ENCODE assay signal across 18 cellular contexts in the genomic region with DNA sequence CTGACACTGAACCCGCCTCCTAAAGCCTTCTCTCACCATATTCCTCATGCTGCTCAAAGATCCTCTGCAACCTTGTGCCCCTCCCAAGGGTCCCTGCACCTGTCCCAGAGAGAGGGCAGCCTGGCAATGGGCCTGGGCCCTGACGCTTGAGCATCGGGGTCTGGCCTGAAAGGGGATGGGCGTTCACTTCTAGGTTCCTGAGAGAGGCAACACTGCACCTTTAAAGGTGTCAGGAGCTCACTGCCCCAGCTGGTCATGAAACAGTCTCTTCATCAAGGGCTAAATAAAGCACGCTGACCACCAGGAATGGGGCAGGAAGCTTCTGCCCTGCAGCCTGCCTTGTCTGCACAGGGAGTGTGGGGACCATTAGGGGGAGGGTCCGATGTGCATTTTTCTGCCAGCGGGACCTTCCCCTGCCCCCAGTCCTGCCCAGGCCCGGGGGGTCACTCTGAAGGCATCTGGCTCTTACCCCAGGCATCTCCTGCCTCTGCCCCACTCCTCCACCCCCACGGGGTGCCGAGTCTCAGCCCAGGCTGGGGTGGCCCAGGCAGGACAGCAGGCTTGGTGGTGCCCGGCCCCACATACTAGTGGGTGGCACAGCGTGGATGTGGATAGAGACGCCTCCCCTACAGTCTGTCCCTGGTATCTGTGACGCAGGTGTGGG. TPM values are rescaled to one million over a fixed set of nuclear protein-coding genes. Genes with fewer than 3 reads are reported as not detected.
DNase-seq lines count a peak whose midpoint lies in the region; ATAC-seq and TF ChIP-seq lines count a peak whose summit lies in the region.
"Had no signal": no experiment of that assay in that cellular context is flagged by ENCODE, and none has a peak within 500 bp of the region (broad histone marks: within the 10 kb centered on the region; RNA-seq: fewer than 3 reads in every experiment).

No MANE protein-coding gene starts in this region.

- no peak overlapping the region for H3K27ac ChIP-seq in aorta (ENCODE audit: low read depth in 1 of 2, low read length in 2 of 2)
- no peak overlapping the region for H3K27ac ChIP-seq in gastroesophageal sphincter
- no peak overlapping the region for H3K27ac ChIP-seq in mesenchymal stem cell (ENCODE audit: low read length, poor library complexity, severe bottlenecking)
- H3K27ac ChIP-seq: adrenal gland, parathyroid adenoma, WERI-Rb-1 had no signal

- H3K27me3 Mint-ChIP-seq in activated T-helper 2 cell treated with anti-CD3 and anti-CD28 coated beads, Interferon-gamma antibody, Interleukin-2, Interleukin-4, amounts not matched to agents 10 μg/mL and 5 μg/mL and 100 μg/mL, durations not matched to agents 14 hours and 24 hours and 36 hours (ENCODE audit: low read depth), result peaks cover 3% of the 10 kb centered on the region
- H3K27me3 Mint-ChIP-seq in natural killer cell treated with Interleukin-12 subunit alpha and Interleukin-12 subunit beta and Interleukin-15 and Interleukin-18, amount 100 ng/mL, for 72 hours, result no peaks in the 10 kb centered on the region

- ATAC-seq in Right ventricle myocardium superior (ENCODE audit: poor library complexity) (no peak), aorta (ENCODE audit: low FRiP score) (no peak), gastroesophageal sphincter (no peak), GM18858 (IDR thresholded peaks at IDR 0.05; ENCODE audit: unreplicated experiment) (no peak)
- no peak for ATAC-seq in natural killer cell treated with Interleukin-12 subunit alpha and Interleukin-12 subunit beta and Interleukin-15 and Interleukin-18, amount 100 ng/mL, for 72 hours
- ATAC-seq: stimulated activated naive CD8-positive, alpha-beta T cell treated with anti-CD3 and anti-CD28 coated beads, Interleukin-15, Interleukin-2, amounts not matched to agents 100 U/mL and 50 U/mL, for 24 hours had no signal

- H3K36me3 Mint-ChIP-seq in activated T-helper 2 cell treated with anti-CD3 and anti-CD28 coated beads, Interferon-gamma antibody, Interleukin-2, Interleukin-4, amounts not matched to agents 10 μg/mL and 5 μg/mL and 100 μg/mL, durations not matched to agents 14 hours and 24 hours and 36 hours (ENCODE audit: low read depth), result no peaks in the 10 kb centered on the region
- H3K36me3 Mint-ChIP-seq in natural killer cell treated with Interleukin-12 subunit alpha and Interleukin-12 subunit beta and Interleukin-15 and Interleukin-18, amount 100 ng/mL, for 72 hours, result no peaks in the 10 kb centered on the region
- H3K36me3 Mint-ChIP-seq: mesothelial cell of epicardium had no signal

- H4K8ac ChIP-seq in mesenchymal stem cell (ENCODE audit: low read length), result no peak overlapping the region

- no peak overlapping the region for H3K4me2 ChIP-seq in mesenchymal stem cell (ENCODE audit: low read length, poor library complexity, severe bottlenecking)

- H3K36me3 ChIP-seq in aorta (ENCODE audit: control insufficient read depth in 1 of 2, insufficient read depth in 2 of 2, low read length in 1 of 2), result no peaks in the 10 kb centered on the region
- no peaks in the 10 kb centered on the region for H3K36me3 ChIP-seq in gastroesophageal sphincter
- no peaks in the 10 kb centered on the region for H3K36me3 ChIP-seq in mesenchymal stem cell (ENCODE audit: control insufficient read depth in 1 of 2, insufficient read depth in 2 of 2, low read depth in 1 of 2, low read length in 2 of 2)
- H3K36me3 ChIP-seq: adrenal gland, WERI-Rb-1 had no signal

- H3K4me1 ChIP-seq in aorta (ENCODE audit: control insufficient read depth in 1 of 2, insufficient read depth in 2 of 2, low read length in 2 of 2) (no peaks in the 10 kb centered on the region), gastroesophageal sphincter (peaks cover 0 to 10% (median 0%) of the 10 kb centered on the region in 3 donors), mesenchymal stem cell (ENCODE audit: control insufficient read depth, insufficient read depth, low read depth, low read length) (peaks cover 20% of the 10 kb centered on the region)
- H3K4me1 ChIP-seq: parathyroid adenoma had no signal

- H3K9me3 ChIP-seq in aorta (ENCODE audit: control insufficient read depth, low read length) (no peaks in the 10 kb centered on the region), gastroesophageal sphincter (no peaks in the 10 kb centered on the region), mesenchymal stem cell (ENCODE audit: control insufficient read depth, low read length) (no peaks in the 10 kb centered on the region)
- H3K9me3 ChIP-seq: adrenal gland had no signal

- no peak overlapping the region for H2AFZ ChIP-seq in mesenchymal stem cell (ENCODE audit: low read depth, low read length)
- H2AFZ ChIP-seq: parathyroid adenoma had no signal

- peaks cover 21% of the 10 kb centered on the region for H3K4me1 Mint-ChIP-seq in activated T-helper 2 cell treated with anti-CD3 and anti-CD28 coated beads, Interferon-gamma antibody, Interleukin-2, Interleukin-4, amounts not matched to agents 10 μg/mL and 5 μg/mL and 100 μg/mL, durations not matched to agents 14 hours and 24 hours and 36 hours (ENCODE audit: low read depth)
- peaks cover 30 to 44% of the 10 kb centered on the region in 2 donors for H3K4me1 Mint-ChIP-seq in natural killer cell treated with Interleukin-12 subunit alpha and Interleukin-12 subunit beta and Interleukin-15 and Interleukin-18, amount 100 ng/mL, for 72 hours (ENCODE audit: low read depth in 2 of 2)

- H3K27me3 ChIP-seq in aorta (ENCODE audit: control insufficient read depth in 1 of 2, insufficient read depth in 2 of 2, low read length in 1 of 2) (no peaks in the 10 kb centered on the region), gastroesophageal sphincter (peaks cover 5% of the 10 kb centered on the region), mesenchymal stem cell (ENCODE audit: control insufficient read depth in 1 of 2, insufficient read depth in 1 of 2, low read length in 2 of 2) (peaks cover 33 to 45% of the 10 kb centered on the region in 2 experiments)

- intact Hi-C loops in Right ventricle myocardium superior (cut with DNase I) (loop anchor here (5.0 kb wide), 1 partner anchor 101 kb away; no protein-coding TSS in a partner anchor), cardiac septum (cut with DNase I) (no loop called here), aorta (cut with DNase I) (no loop called here)
- intact Hi-C loops in activated T-helper 2 cell treated with anti-CD3 and anti-CD28 coated beads, Interferon-gamma antibody, Interleukin-2, Interleukin-4, amounts not matched to agents 10 μg/mL and 5 μg/mL and 100 μg/mL, durations not matched to agents 14 hours and 24 hours and 36 hours (cut with micrococcal nuclease), result no loop called here

- WGBS in aorta, 2 donors, result 81 to 88% methylated on average over 14 of the region's 14 CpGs
- 83% methylated on average over 1 of the region's 14 CpGs; no CpG with 5 or more reads in 1 of the 2 donors for WGBS in gastroesophageal sphincter (ENCODE audit: low coverage in 1 of 2), 2 donors
- 80% methylated on average over 14 of the region's 14 CpGs for WGBS in mesenchymal stem cell

- H3K9me3 Mint-ChIP-seq in activated T-helper 2 cell treated with anti-CD3 and anti-CD28 coated beads, Interferon-gamma antibody, Interleukin-2, Interleukin-4, amounts not matched to agents 10 μg/mL and 5 μg/mL and 100 μg/mL, durations not matched to agents 14 hours and 24 hours and 36 hours, result no peaks in the 10 kb centered on the region
- no peaks in the 10 kb centered on the region for H3K9me3 Mint-ChIP-seq in natural killer cell treated with Interleukin-12 subunit alpha and Interleukin-12 subunit beta and Interleukin-15 and Interleukin-18, amount 100 ng/mL, for 72 hours
- H3K9me3 Mint-ChIP-seq: mesothelial cell of epicardium had no signal

- H3K4me3 Mint-ChIP-seq in activated T-helper 2 cell treated with anti-CD3 and anti-CD28 coated beads, Interferon-gamma antibody, Interleukin-2, Interleukin-4, amounts not matched to agents 10 μg/mL and 5 μg/mL and 100 μg/mL, durations not matched to agents 14 hours and 24 hours and 36 hours (ENCODE audit: low read depth), result no peak overlapping the region
- no peak overlapping the region for H3K4me3 Mint-ChIP-seq in natural killer cell treated with Interleukin-12 subunit alpha and Interleukin-12 subunit beta and Interleukin-15 and Interleukin-18, amount 100 ng/mL, for 72 hours
- H3K4me3 Mint-ChIP-seq: mesothelial cell of epicardium had no signal

- no peak overlapping the region for H3K23ac ChIP-seq in mesenchymal stem cell (ENCODE audit: low read length in 2 of 2)

- H4K91ac ChIP-seq in mesenchymal stem cell (ENCODE audit: low read length), result no peak overlapping the region

- no peak overlapping the region for H3K14ac ChIP-seq in mesenchymal stem cell (ENCODE audit: low read length in 2 of 2)

- H2AK5ac ChIP-seq in mesenchymal stem cell (ENCODE audit: low read length, severe bottlenecking), result no peak overlapping the region

- TF ChIP-seq CTCF in gastroesophageal sphincter (IDR thresholded peaks at IDR 0.05), result no peak

- no peak overlapping the region for H3K18ac ChIP-seq in mesenchymal stem cell (ENCODE audit: low read depth in 1 of 2, low read length in 2 of 2)

- H2BK15ac ChIP-seq in mesenchymal stem cell (ENCODE audit: low read depth, poor library complexity, severe bottlenecking), result no peak overlapping the region

- H3K9ac ChIP-seq in mesenchymal stem cell (ENCODE audit: low read length), result no peak overlapping the region
- H3K9ac ChIP-seq: parathyroid adenoma had no signal

- H2BK5ac ChIP-seq in mesenchymal stem cell (ENCODE audit: low read depth, low read length, poor library complexity, severe bottlenecking), result no peak overlapping the region

- no peak overlapping the region for H3K4ac ChIP-seq in mesenchymal stem cell (ENCODE audit: low read depth in 1 of 2, low read length in 2 of 2)

- DNase-seq in Right ventricle myocardium superior, result peak; percentile 33
- DNase-seq in cardiac septum (ENCODE audit: low spot score), result no peak
- DNase-seq in activated T-helper 2 cell treated with anti-CD3 and anti-CD28 coated beads, Interferon-gamma antibody, Interleukin-2, Interleukin-4, amounts not matched to agents 10 μg/mL and 5 μg/mL and 100 μg/mL, durations not matched to agents 14 hours and 24 hours and 36 hours (ENCODE audit: low spot score), result peak; percentile 5
- DNase-seq in natural killer cell treated with Interleukin-12 subunit alpha and Interleukin-12 subunit beta and Interleukin-15 and Interleukin-18, amount 100 ng/mL, for 72 hours (ENCODE audit: low spot score), result peak; percentile 29
- DNase-seq in aorta, result peak; percentile 4 to 68
- DNase-seq in mesenchymal stem cell, result no peak
- DNase-seq: central memory CD4-positive, alpha-beta T cell; Kasumi-1; NCI-H1417; small intestine; stimulated activated naive CD8-positive, alpha-beta T cell treated with anti-CD3 and anti-CD28 coated beads, Interleukin-15, Interleukin-2, amounts not matched to agents 100 U/mL and 50 U/mL, for 24 hours; WERI-Rb-1 had no signal

- H3K4me3 ChIP-seq in aorta (ENCODE audit: low read length in 2 of 2) (no peak overlapping the region), gastroesophageal sphincter (no peak overlapping the region), mesenchymal stem cell (ENCODE audit: insufficient read depth in 1 of 2, low read depth in 1 of 2, low read length in 2 of 2) (no peak overlapping the region)
- H3K4me3 ChIP-seq: adrenal gland had no signal

- H3K79me1 ChIP-seq in mesenchymal stem cell (replicated peaks; ENCODE audit: low read length, poor library complexity, severe bottlenecking), result no peaks in the 10 kb centered on the region

- TF ChIP-seq EP300 in gastroesophageal sphincter (IDR thresholded peaks at IDR 0.05), result no peak

- TF ChIP-seq POLR2A in gastroesophageal sphincter (IDR thresholded peaks at IDR 0.05), result no peak

- peak overlapping the region; percentile 46 for H3K27ac Mint-ChIP-seq in activated T-helper 2 cell treated with anti-CD3 and anti-CD28 coated beads, Interferon-gamma antibody, Interleukin-2, Interleukin-4, amounts not matched to agents 10 μg/mL and 5 μg/mL and 100 μg/mL, durations not matched to agents 14 hours and 24 hours and 36 hours
- peak overlapping the region; percentile 52 to 77 for H3K27ac Mint-ChIP-seq in natural killer cell treated with Interleukin-12 subunit alpha and Interleukin-12 subunit beta and Interleukin-15 and Interleukin-18, amount 100 ng/mL, for 72 hours
- H3K27ac Mint-ChIP-seq: mesothelial cell of epicardium had no signal

- no peak overlapping the region for H2BK120ac ChIP-seq in mesenchymal stem cell (ENCODE audit: low read depth, low read length)

- H2BK12ac ChIP-seq in mesenchymal stem cell (ENCODE audit: low read length in 2 of 2), result no peak overlapping the region

RNA-seq across cellular contexts. Expression of a gene that starts 3.5 kb away (rescaled TPM):
- 43.6 TPM for total RNA-seq in Right ventricle myocardium superior
- total RNA-seq in cardiac septum, result 23.2 TPM
- 3.1 and 3.4 TPM in 2 replicates for total RNA-seq in activated T-helper 2 cell treated with anti-CD3 and anti-CD28 coated beads, Interferon-gamma antibody, Interleukin-2, Interleukin-4, amounts not matched to agents 10 μg/mL and 5 μg/mL and 100 μg/mL, durations not matched to agents 14 hours and 24 hours and 36 hours
- 1 to 10 TPM; 7.2 to 7.6 TPM for total RNA-seq in natural killer cell treated with Interleukin-12 subunit alpha and Interleukin-12 subunit beta and Interleukin-15 and Interleukin-18, amount 100 ng/mL, for 72 hours
- 1 to 10 TPM; 1.4 to 2.1 TPM for total RNA-seq in aorta
- under 1 TPM in 1 of 2 donors, not detected in 1; 0.46 TPM for polyA plus RNA-seq in aorta
- under 1 TPM; 0.15 to 0.78 (median 0.42) TPM for total RNA-seq in gastroesophageal sphincter
- not detected for polyA plus RNA-seq in mesenchymal stem cell (2013, experiment 1 of 2)
- polyA plus RNA-seq in mesenchymal stem cell (2013, experiment 2 of 2), result not detected
- total RNA-seq: endothelial cell of umbilical vein had no signal
- polyA plus RNA-seq: endothelial cell of umbilical vein had no signal

RNA-seq across cellular contexts. Expression of a gene that starts 3.5 kb away (rescaled TPM):
- total RNA-seq in Right ventricle myocardium superior, result 13.9 TPM
- 26.2 TPM for total RNA-seq in cardiac septum
- 4.6 and 4.8 TPM in 2 replicates for total RNA-seq in activated T-helper 2 cell treated with anti-CD3 and anti-CD28 coated beads, Interferon-gamma antibody, Interleukin-2, Interleukin-4, amounts not matched to agents 10 μg/mL and 5 μg/mL and 100 μg/mL, durations not matched to agents 14 hours and 24 hours and 36 hours
- 1 to 10 TPM; 4.3 to 9.9 TPM for total RNA-seq in natural killer cell treated with Interleukin-12 subunit alpha and Interleukin-12 subunit beta and Interleukin-15 and Interleukin-18, amount 100 ng/mL, for 72 hours
- total RNA-seq in aorta, result 1 to 10 TPM in 1 of 2 donors, under 1 TPM in 1; 0.84 to 3.5 TPM
- polyA plus RNA-seq in aorta, result 1 to 10 TPM in 1 of 2 donors, not detected in 1; 8.7 TPM
- total RNA-seq in gastroesophageal sphincter, result 1 to 10 TPM in 2 of 4 donors, under 1 TPM in 1, not detected in 1; 0.62 to 3.6 (median 3.6) TPM
- polyA plus RNA-seq in mesenchymal stem cell (2013, experiment 1 of 2), result 0.15 TPM
- 0.08 TPM for polyA plus RNA-seq in mesenchymal stem cell (2013, experiment 2 of 2)
- total RNA-seq: endothelial cell of umbilical vein had no signal
- polyA plus RNA-seq: endothelial cell of umbilical vein had no signal

RNA-seq across cellular contexts. Expression of a gene that starts 27.9 kb away (rescaled TPM):
- total RNA-seq in Right ventricle myocardium superior (0.11 TPM), cardiac septum (not detected), aorta (1 to 10 TPM in 1 of 2 donors, under 1 TPM in 1; 0.62 to 1.4 TPM), gastroesophageal sphincter (under 1 TPM in 1 of 4 donors, not detected in 3; 0.27 TPM)
- 0.23 and 0.25 TPM in 2 replicates for total RNA-seq in activated T-helper 2 cell treated with anti-CD3 and anti-CD28 coated beads, Interferon-gamma antibody, Interleukin-2, Interleukin-4, amounts not matched to agents 10 μg/mL and 5 μg/mL and 100 μg/mL, durations not matched to agents 14 hours and 24 hours and 36 hours
- total RNA-seq in natural killer cell treated with Interleukin-12 subunit alpha and Interleukin-12 subunit beta and Interleukin-15 and Interleukin-18, amount 100 ng/mL, for 72 hours, result 1 to 10 TPM; 2.5 to 5.3 TPM
- polyA plus RNA-seq in aorta, result not detected
- polyA plus RNA-seq in mesenchymal stem cell (2013, experiment 1 of 2), result not detected
- polyA plus RNA-seq in mesenchymal stem cell (2013, experiment 2 of 2), result not detected
- total RNA-seq: endothelial cell of umbilical vein had no signal
- polyA plus RNA-seq: endothelial cell of umbilical vein had no signal

Comparison
In these comparisons a context has a peak if more than half of its experiments do, and no peak if none do; other contexts are left out.
1. DNase-seq: peak in Right ventricle myocardium superior (single experiment), activated T-helper 2 cell treated with anti-CD3 and anti-CD28 coated beads, Interferon-gamma antibody, Interleukin-2, Interleukin-4, amounts not matched to agents 10 μg/mL and 5 μg/mL and 100 μg/mL, durations not matched to agents 14 hours and 24 hours and 36 hours (single experiment), natural killer cell treated with Interleukin-12 subunit alpha and Interleukin-12 subunit beta and Interleukin-15 and Interleukin-18, amount 100 ng/mL, for 72 hours (single experiment) and aorta (2 of 2); none in cardiac septum (single experiment) and mesenchymal stem cell (single experiment).